ENCODE assay signal across 8 cellular contexts in genomic region chr10:1048349-1048731, GRCh38. TPM values are rescaled to one million over a fixed set of nuclear protein-coding genes. Genes with fewer than 3 reads are reported as not detected.
DNase-seq lines count a peak whose midpoint lies in the region; ATAC-seq and TF ChIP-seq lines count a peak whose summit lies in the region.

No MANE protein-coding gene starts in this region.

- no peak for TF ChIP-seq EP300 in upper lobe of left lung (IDR thresholded peaks at IDR 0.05)

- H3K36me3 ChIP-seq in Panc1 (ENCODE audit: control insufficient read depth, insufficient read depth, low read length) (peaks cover 5% of the 10 kb centered on the region), ectodermal cell (ENCODE audit: control insufficient read depth, insufficient read depth, low read length) (peaks cover 4% of the 10 kb centered on the region), upper lobe of left lung (peaks cover 0 to 17% (median under 1%) of the 10 kb centered on the region in 4 donors)

- POLR2A ChIA-PET in Panc1 (lab: Charles Lee) = interaction anchor here (0.6 to 0.7 kb wide), 2 partner anchors 15 to 127 kb away, joined by 4 to 6 read pairs; no protein-coding TSS in a partner anchor

- ATAC-seq in Panc1 (peak; percentile 35), upper lobe of left lung (ENCODE audit: low FRiP score in 2 of 2) (peak in 1 of 2 donors; percentile 51)

- peak overlapping the region; percentile 97 for H3K27ac Mint-ChIP-seq in activated naive CD4-positive, alpha-beta T cell treated with anti-CD3 and anti-CD28 coated beads for 36 hours

- in situ Hi-C loops in Panc1 (cut with HindIII; ENCODE audit: low pct_unique_long_range_greater_than_20kb, low sequenced_read_pairs) = no loop called here

- peak overlapping the region; percentile 94 for H3K4me3 Mint-ChIP-seq in activated naive CD4-positive, alpha-beta T cell treated with anti-CD3 and anti-CD28 coated beads for 36 hours

- DNase-seq in activated naive CD4-positive, alpha-beta T cell treated with anti-CD3 and anti-CD28 coated beads for 36 hours = peak; percentile 61
- no peak for DNase-seq in activated naive CD4-positive, alpha-beta T cell treated with Interleukin-2 at 50 U/mL for 16 hours
- DNase-seq in Panc1 (ENCODE audit: low read depth, low spot score) (no peak), midbrain (lab: John Stamatoyannopoulos, UW) (peak; percentile 77), upper lobe of left lung (peak in 1 of 2 donors; percentile 35), NCI-H82 (lab: John Stamatoyannopoulos, UW) (no peak), cortex of kidney (lab: John Stamatoyannopoulos, UW) (no peak)

- H3K9me3 Mint-ChIP-seq in activated naive CD4-positive, alpha-beta T cell treated with anti-CD3 and anti-CD28 coated beads for 36 hours = no peaks in the 10 kb centered on the region

- 0% methylated on average over 37 of the region's 37 CpGs for WGBS in ectodermal cell, 2 experiments
- WGBS in upper lobe of left lung, 2 donors = 0 to 1% methylated on average over 19 to 34 of the region's 37 CpGs

- H3K27ac ChIP-seq in Panc1 (ENCODE audit: low read length) = peak overlapping the region; percentile 80
- H3K27ac ChIP-seq in ectodermal cell (ENCODE audit: insufficient read depth, low read depth, low read length, poor library complexity, severe bottlenecking) = peak overlapping the region; percentile 99
- peak overlapping the region; percentile 97 to 99 (median 98) for H3K27ac ChIP-seq in upper lobe of left lung

- peaks cover 24% of the 10 kb centered on the region for H3K4me1 ChIP-seq in Panc1 (ENCODE audit: control insufficient read depth, insufficient read depth, low read length)
- peaks cover 5% of the 10 kb centered on the region for H3K4me1 ChIP-seq in ectodermal cell (ENCODE audit: control insufficient read depth, insufficient read depth, low read length)
- peaks cover 38 to 57% (median 45%) of the 10 kb centered on the region in 4 donors for H3K4me1 ChIP-seq in upper lobe of left lung

- peak in 1 of 4 donors; percentile 28 for TF ChIP-seq POLR2A in upper lobe of left lung (IDR thresholded peaks at IDR 0.05)

- CTCF ChIA-PET in activated naive CD4-positive, alpha-beta T cell treated with anti-CD3 and anti-CD28 coated beads for 36 hours (lab: Charles Lee) = no interaction called here
- CTCF ChIA-PET in Panc1 (lab: Charles Lee) = no interaction called here

- TF ChIP-seq CTCF in Panc1 (IDR thresholded peaks at IDR 0.05) = no peak
- no peak for TF ChIP-seq CTCF in upper lobe of left lung (IDR thresholded peaks at IDR 0.05)

- H3K27me3 Mint-ChIP-seq in activated naive CD4-positive, alpha-beta T cell treated with anti-CD3 and anti-CD28 coated beads for 36 hours (ENCODE audit: low read depth) = no peaks in the 10 kb centered on the region

- intact Hi-C loops in activated naive CD4-positive, alpha-beta T cell treated with anti-CD3 and anti-CD28 coated beads for 36 hours (cut with micrococcal nuclease) = loop anchor here (1.0 to 2.0 kb wide), 2 partner anchors 8 to 14 kb away; partner anchors contain the start of gene WDR37
- intact Hi-C loops in Panc1 (cut with micrococcal nuclease; ENCODE audit: unreplicated experiment) = no loop called here

- H3K9me3 ChIP-seq in Panc1 (ENCODE audit: control insufficient read depth, insufficient read depth, low read depth, low read length) = no peaks in the 10 kb centered on the region
- H3K9me3 ChIP-seq in ectodermal cell (ENCODE audit: control insufficient read depth, low read length) = no peaks in the 10 kb centered on the region
- no peaks in the 10 kb centered on the region for H3K9me3 ChIP-seq in upper lobe of left lung

- peaks cover 46% of the 10 kb centered on the region for H3K36me3 Mint-ChIP-seq in activated naive CD4-positive, alpha-beta T cell treated with anti-CD3 and anti-CD28 coated beads for 36 hours (ENCODE audit: low read depth)

- H3K27me3 ChIP-seq in Panc1 (ENCODE audit: control insufficient read depth, insufficient read depth, low read length) (no peaks in the 10 kb centered on the region), ectodermal cell (ENCODE audit: control insufficient read depth, insufficient read depth, low read length, poor library complexity, severe bottlenecking) (no peaks in the 10 kb centered on the region), upper lobe of left lung (no peaks in the 10 kb centered on the region)

- peaks cover 65% of the 10 kb centered on the region for H3K4me1 Mint-ChIP-seq in activated naive CD4-positive, alpha-beta T cell treated with anti-CD3 and anti-CD28 coated beads for 36 hours (ENCODE audit: low read depth)

- BruUV-seq in Panc1 (replicated peaks; lab: Mats Ljungman, UMichigan) = TSS peak; percentile 78

- H3K4me3 ChIP-seq in Panc1 (ENCODE audit: low read depth in 2 of 2, low read length in 2 of 2) (peak overlapping the region; percentile 60 to 89), ectodermal cell (ENCODE audit: insufficient read depth, low read depth, low read length) (peak overlapping the region; percentile 95), upper lobe of left lung (peak overlapping the region; percentile 70 to 82 (median 73))

RNA-seq across cellular contexts. Expression of gene IDI1, which starts 0.6 kb away (rescaled TPM):
- 10 to 100 TPM; 68.2 to 68.5 TPM for total RNA-seq in activated naive CD4-positive, alpha-beta T cell treated with anti-CD3 and anti-CD28 coated beads for 36 hours
- total RNA-seq in Panc1 (2021; ENCODE audit: unreplicated experiment) (47.9 TPM), upper lobe of left lung (100 to 1,000 TPM in 1 of 6 donors, 10 to 100 TPM in 5; 35.6 to 100 (median 79.1) TPM)
- polyA plus RNA-seq in Panc1 (2012; ENCODE audit: insufficient read length) = 22.5 TPM
- polyA plus RNA-seq in ectodermal cell (2013, experiment 1 of 4) = 103 TPM
- 81.8 TPM for polyA plus RNA-seq in ectodermal cell (2013, experiment 2 of 4)
- 60.8 TPM for polyA plus RNA-seq in ectodermal cell (2013, experiment 3 of 4)
- 69.9 TPM for polyA plus RNA-seq in ectodermal cell (2013, experiment 4 of 4)

RNA-seq across cellular contexts. Expression of gene WDR37, which starts 7.8 kb away (rescaled TPM):
- 10 to 100 TPM; 14.0 to 16.0 TPM for total RNA-seq in activated naive CD4-positive, alpha-beta T cell treated with anti-CD3 and anti-CD28 coated beads for 36 hours
- total RNA-seq in Panc1 (2021; ENCODE audit: unreplicated experiment) (9.6 TPM), upper lobe of left lung (10 to 100 TPM; 18.1 to 31.4 (median 19.9) TPM)
- polyA plus RNA-seq in Panc1 (2012; ENCODE audit: insufficient read length) = 5.0 TPM
- 14.2 TPM for polyA plus RNA-seq in ectodermal cell (2013, experiment 1 of 4)
- 16.9 TPM for polyA plus RNA-seq in ectodermal cell (2013, experiment 2 of 4)
- polyA plus RNA-seq in ectodermal cell (2013, experiment 3 of 4) = 11.2 TPM
- 13.1 TPM for polyA plus RNA-seq in ectodermal cell (2013, experiment 4 of 4)

RNA-seq across cellular contexts. Expression of gene IDI2, which starts 22.7 kb away (rescaled TPM):
- not detected for total RNA-seq in activated naive CD4-positive, alpha-beta T cell treated with anti-CD3 and anti-CD28 coated beads for 36 hours
- total RNA-seq in Panc1 (2021; ENCODE audit: unreplicated experiment) (not detected), upper lobe of left lung (not detected)
- polyA plus RNA-seq in Panc1 (2012; ENCODE audit: insufficient read length) = not detected
- not detected for polyA plus RNA-seq in ectodermal cell (2013, experiment 1 of 4)
- polyA plus RNA-seq in ectodermal cell (2013, experiment 2 of 4) = not detected
- not detected for polyA plus RNA-seq in ectodermal cell (2013, experiment 3 of 4)
- not detected for polyA plus RNA-seq in ectodermal cell (2013, experiment 4 of 4)

Comparison
In these comparisons a context has a peak if more than half of its experiments do, and no peak if none do; other contexts are left out.
1. DNase-seq: peak in activated naive CD4-positive, alpha-beta T cell treated with anti-CD3 and anti-CD28 coated beads for 36 hours (single experiment) and midbrain (single experiment); none in activated naive CD4-positive, alpha-beta T cell treated with Interleukin-2 at 50 U/mL for 16 hours (single experiment), Panc1 (single experiment), NCI-H82 (single experiment) and cortex of kidney (single experiment).
2. Peak in every context shown above with its lines, with median percentiles within 50 percentile points of each other: H3K27ac ChIP-seq and H3K4me3 ChIP-seq.